8 cellular contexts compared by ENCODE assay signal in the genomic region with DNA sequence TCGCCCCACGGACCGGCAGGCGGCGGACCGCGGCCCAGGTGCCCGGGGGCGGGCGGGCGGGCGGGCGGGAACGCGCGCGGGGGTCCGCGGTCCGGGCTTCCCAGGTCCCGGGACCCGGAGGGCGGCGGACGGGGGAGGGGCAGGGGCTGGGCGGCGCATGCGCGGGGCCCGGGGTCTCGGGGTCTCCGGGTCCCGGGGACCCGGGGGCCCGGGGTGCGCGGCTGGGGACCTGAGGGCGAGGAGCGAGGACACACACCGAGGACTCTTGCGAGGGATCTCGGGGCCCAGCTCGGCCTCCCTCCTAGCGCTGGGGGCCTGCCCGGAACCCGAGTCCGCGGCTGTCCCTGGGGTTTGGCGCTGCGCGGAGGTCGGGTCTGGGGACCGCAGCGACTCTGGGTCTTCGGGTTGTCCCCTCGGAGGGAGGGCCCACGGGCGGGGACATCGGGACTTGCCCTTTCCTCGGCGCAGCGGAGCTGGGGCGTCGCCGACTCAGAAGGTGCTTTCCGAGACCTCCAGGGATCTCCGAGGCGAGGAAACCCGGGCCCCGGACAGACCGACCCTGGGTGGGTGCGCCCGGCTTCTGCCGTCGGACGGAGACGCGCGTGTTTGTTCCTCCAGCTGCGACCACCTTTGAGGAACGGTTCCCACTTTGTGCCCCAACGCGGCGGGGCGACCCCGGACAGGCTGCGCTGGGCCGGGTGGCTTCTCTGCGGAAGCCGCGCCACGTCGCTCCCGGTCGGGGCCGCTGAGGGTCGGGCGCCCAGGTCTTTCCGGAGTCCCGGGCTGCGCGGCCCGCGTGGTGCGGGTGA. TPM values are rescaled to one million over a fixed set of nuclear protein-coding genes. Genes with fewer than 3 reads are reported as not detected.
DNase-seq lines count a peak whose midpoint lies in the region; ATAC-seq, FAIRE-seq and TF ChIP-seq lines count a peak whose summit lies in the region.

No MANE protein-coding gene starts in this region.

- H3K4me3 ChIP-seq in Peyer's patch = peak overlapping the region; percentile 83 to 99 (median 94)
- peak overlapping the region; percentile 80 for H3K4me3 ChIP-seq in rectal smooth muscle tissue (ENCODE audit: low read length)

- ATAC-seq in HG02642 (IDR thresholded peaks at IDR 0.05; ENCODE audit: poor library complexity, unreplicated experiment) = peak; percentile 33

- peak; percentile 74 for DNase-seq in GM12891 (ENCODE audit: insufficient read length, low spot score)
- peak; percentile 40 to 78 (median 70) for DNase-seq in Peyer's patch
- DNase-seq in activated gamma-delta T cell treated with anti-CD3 and anti-CD28 coated beads, Interleukin-2, amount 50 U/mL, for 16 hours (ENCODE audit: low read depth) = peak; percentile 51
- peak; percentile 79 for DNase-seq in cardiac septum (ENCODE audit: low spot score)
- DNase-seq in NCI-H2081 (lab: John Stamatoyannopoulos, UW) = no peak
- no peak for DNase-seq in NCI-H1436 (lab: John Stamatoyannopoulos, UW)

- H3K27ac ChIP-seq in Peyer's patch = peak overlapping the region; percentile 74 to 98 (median 91)
- H3K27ac ChIP-seq in rectal smooth muscle tissue (ENCODE audit: low read depth, low read length) = no peak overlapping the region

- H3K4me1 ChIP-seq in Peyer's patch (peaks cover 10 to 60% (median 13%) of the 10 kb centered on the region in 4 donors), rectal smooth muscle tissue (ENCODE audit: control insufficient read depth, insufficient read depth, low read length) (peaks cover 4% of the 10 kb centered on the region)

- H3K36me3 ChIP-seq in Peyer's patch (peaks cover 0 to 29% (median 0%) of the 10 kb centered on the region in 3 donors), rectal smooth muscle tissue (ENCODE audit: control insufficient read depth, insufficient read depth, low read length) (no peaks in the 10 kb centered on the region)

- FAIRE-seq in GM12891 (lab: Jason Lieb, UNC) = peak; percentile 41

- intact Hi-C loops in cardiac septum (cut with DNase I) = no loop called here

- no peaks in the 10 kb centered on the region for H3K27me3 ChIP-seq in Peyer's patch
- H3K27me3 ChIP-seq in rectal smooth muscle tissue (ENCODE audit: control insufficient read depth, insufficient read depth, low read length) = no peaks in the 10 kb centered on the region

- TF ChIP-seq POLR2A in GM12891 (IDR thresholded peaks at IDR 0.05; ENCODE audit: low read depth, low read length) = no peak
- no peak for TF ChIP-seq POLR2A in Peyer's patch (IDR thresholded peaks at IDR 0.05)

- peak overlapping the region; percentile 74 for H3K9ac ChIP-seq in rectal smooth muscle tissue (ENCODE audit: low read length)

- TF ChIP-seq CTCF in Peyer's patch (IDR thresholded peaks at IDR 0.05) = no peak

- no peaks in the 10 kb centered on the region for H3K9me3 ChIP-seq in Peyer's patch

TF ChIP-seq in GM12891, 5 proteins besides CTCF, POLR2A, EP300 and RAD21:
- no peak for TF ChIP-seq TAF1 (IDR thresholded peaks at IDR 0.05; ENCODE audit: low read depth, low read length)
- no peak for TF ChIP-seq POLR2AphosphoS5 (IDR thresholded peaks at IDR 0.05; ENCODE audit: low read depth, low read length)
- no peak for TF ChIP-seq PAX5 (IDR thresholded peaks at IDR 0.05; ENCODE audit: insufficient read depth, low read length, severe bottlenecking)
- TF ChIP-seq SPI1 (IDR thresholded peaks at IDR 0.05; ENCODE audit: low read depth, low read length) = no peak
- no peak for TF ChIP-seq POU2F2 (IDR thresholded peaks at IDR 0.05; ENCODE audit: low read depth, low read length)
TF ChIP-seq in GM12891: peak in this region for 0.

RNA-seq across cellular contexts. Expression of a gene that starts 0.5 kb away (rescaled TPM):
- 3.0 TPM for polyA plus RNA-seq in GM12891 (2012; ENCODE audit: low read depth, missing spikeins)
- total RNA-seq in Peyer's patch (100 to 1,000 TPM in 3 of 4 donors, 10 to 100 TPM in 1; 21.5 to 231 (median 189) TPM), cardiac septum (78.8 TPM)

Comparison
In these comparisons a context has a peak if more than half of its experiments do, and no peak if none do; other contexts are left out.
1. DNase-seq: peak in GM12891 (single experiment), Peyer's patch (3 of 3), activated gamma-delta T cell treated with anti-CD3 and anti-CD28 coated beads, Interleukin-2, amount 50 U/mL, for 16 hours (single experiment) and cardiac septum (single experiment); none in NCI-H2081 (0 of 2) and NCI-H1436 (single experiment).